Comparison of ENCODE assay signal across 25 cellular contexts in genomic region chr3:42900226-42900625, GRCh38. TPM values are rescaled to one million over a fixed set of nuclear protein-coding genes. Genes with fewer than 3 reads are reported as not detected.
"Had no signal": no experiment of that assay in that cellular context is flagged by ENCODE, and none has a peak within 500 bp of the region (broad histone marks: within the 10 kb centered on the region; RNA-seq: fewer than 3 reads in every experiment).

No MANE protein-coding gene starts in this region.

- H3K4me3 ChIP-seq: heart right ventricle, lower lobe of right lung, smooth muscle cell, thoracic aorta, upper lobe of left lung had no signal

- H3K27ac ChIP-seq: heart right ventricle, lower lobe of right lung, thoracic aorta, upper lobe of left lung had no signal

- H3K4me1 ChIP-seq: lower lobe of right lung had no signal

- H3K36me3 ChIP-seq: heart right ventricle, lower lobe of right lung, thoracic aorta, upper lobe of left lung had no signal

- H3K4me3 Mint-ChIP-seq: activated CD8-positive, alpha-beta memory T cell treated with anti-CD3 and anti-CD28 coated beads, Interleukin-2, amount 10 ng/mL, durations not matched to agents 7 days and 5 days; activated CD8-positive, alpha-beta T cell treated with anti-CD3 and anti-CD28 coated beads for 36 hours; activated naive CD8-positive, alpha-beta T cell treated with anti-CD3 and anti-CD28 coated beads for 36 hours; central memory CD8-positive, alpha-beta T cell; naive thymus-derived CD4-positive, alpha-beta T cell; neural crest cell; stimulated activated naive B cell treated with anti-CD40 and anti-IgM and Interleukin-4, amounts not matched to agents 10 μg/mL and 1 μg/mL and 100 μg/mL, for 72 hours had no signal

- H3K27me3 ChIP-seq: upper lobe of left lung had no signal

- H3K27ac Mint-ChIP-seq: activated CD4-positive, alpha-beta T cell treated with anti-CD3 and anti-CD28 coated beads, Interleukin-2, amount 10 ng/mL, durations not matched to agents 7 days and 5 days; activated CD8-positive, alpha-beta memory T cell treated with anti-CD3 and anti-CD28 coated beads, Interleukin-2, amount 10 ng/mL, durations not matched to agents 7 days and 5 days; activated CD8-positive, alpha-beta T cell treated with anti-CD3 and anti-CD28 coated beads for 36 hours; activated naive CD8-positive, alpha-beta T cell treated with anti-CD3 and anti-CD28 coated beads for 36 hours; stimulated activated naive B cell treated with anti-CD40 and anti-IgM and Interleukin-4, amounts not matched to agents 10 μg/mL and 1 μg/mL and 100 μg/mL, for 72 hours had no signal

- H3K4me1 Mint-ChIP-seq: central memory CD8-positive, alpha-beta T cell; neural crest cell; stimulated activated naive B cell treated with anti-CD40 and anti-IgM and Interleukin-4, amounts not matched to agents 10 μg/mL and 1 μg/mL and 100 μg/mL, for 72 hours had no signal

- H3K9me3 ChIP-seq: heart right ventricle, lower lobe of right lung, thoracic aorta, upper lobe of left lung had no signal

- DNase-seq: activated CD4-positive, alpha-beta T cell treated with anti-CD3 and anti-CD28 coated beads, Interleukin-2, amount 10 ng/mL, durations not matched to agents 7 days and 5 days; activated CD8-positive, alpha-beta memory T cell treated with anti-CD3 and anti-CD28 coated beads, Interleukin-2, amount 10 ng/mL, durations not matched to agents 7 days and 5 days; activated CD8-positive, alpha-beta T cell treated with anti-CD3 and anti-CD28 coated beads for 36 hours; activated gamma-delta T cell; activated naive CD8-positive, alpha-beta T cell treated with anti-CD3 and anti-CD28 coated beads for 36 hours; activated T-cell treated with anti-CD3 and anti-CD28 coated beads for 4 hours; effector memory CD4-positive, alpha-beta T cell; heart right ventricle; lower lobe of right lung; mesendoderm; naive thymus-derived CD4-positive, alpha-beta T cell; occipital lobe; stimulated activated CD4-positive, alpha-beta T cell treated with anti-CD3 and anti-CD28 coated beads, Interleukin-15, amount 100 ng/mL, for 24 hours; stimulated activated naive B cell treated with anti-CD40 and anti-IgM and Interleukin-4, amounts not matched to agents 10 μg/mL and 1 μg/mL and 100 μg/mL, for 72 hours; upper lobe of left lung had no signal

RNA-seq across cellular contexts. Expression of gene ZNF662, which starts 5.7 kb away (rescaled TPM):
- total RNA-seq: neural crest cell had no signal
- polyA plus RNA-seq: smooth muscle cell had no signal

RNA-seq across cellular contexts. Expression of gene CYP8B1, which starts 24.5 kb away (rescaled TPM):
- total RNA-seq: activated CD4-positive, alpha-beta T cell treated with anti-CD3 and anti-CD28 coated beads, Interleukin-2, amount 10 ng/mL, durations not matched to agents 7 days and 5 days; activated CD8-positive, alpha-beta memory T cell treated with anti-CD3 and anti-CD28 coated beads, Interleukin-2, amount 10 ng/mL, durations not matched to agents 7 days and 5 days; activated CD8-positive, alpha-beta T cell treated with anti-CD3 and anti-CD28 coated beads for 36 hours; activated naive CD8-positive, alpha-beta T cell treated with anti-CD3 and anti-CD28 coated beads for 36 hours; astrocyte; dermis microvascular lymphatic vessel endothelial cell; endothelial cell of umbilical vein; fibroblast of villous mesenchyme; heart right ventricle; kidney epithelial cell; lower lobe of right lung; naive thymus-derived CD4-positive, alpha-beta T cell; neural crest cell; occipital lobe; sciatic nerve; smooth muscle cell; thoracic aorta had no signal
- polyA plus RNA-seq: endothelial cell of umbilical vein; heart right ventricle; naive thymus-derived CD4-positive, alpha-beta T cell; smooth muscle cell had no signal
